ENCODE assay signal across 1 cellular context in genomic region chr3:56782215-56782614, GRCh38.
TF ChIP-seq lines count a peak whose summit lies in the region.

No MANE protein-coding gene starts in this region.

TF ChIP-seq in HepG2, 621 proteins besides CTCF, POLR2A, EP300 and RAD21 (continued from another document and continues in another):
- no peak for TF ChIP-seq RFX1 (IDR thresholded peaks at IDR 0.05)
- TF ChIP-seq, protein P1, sequence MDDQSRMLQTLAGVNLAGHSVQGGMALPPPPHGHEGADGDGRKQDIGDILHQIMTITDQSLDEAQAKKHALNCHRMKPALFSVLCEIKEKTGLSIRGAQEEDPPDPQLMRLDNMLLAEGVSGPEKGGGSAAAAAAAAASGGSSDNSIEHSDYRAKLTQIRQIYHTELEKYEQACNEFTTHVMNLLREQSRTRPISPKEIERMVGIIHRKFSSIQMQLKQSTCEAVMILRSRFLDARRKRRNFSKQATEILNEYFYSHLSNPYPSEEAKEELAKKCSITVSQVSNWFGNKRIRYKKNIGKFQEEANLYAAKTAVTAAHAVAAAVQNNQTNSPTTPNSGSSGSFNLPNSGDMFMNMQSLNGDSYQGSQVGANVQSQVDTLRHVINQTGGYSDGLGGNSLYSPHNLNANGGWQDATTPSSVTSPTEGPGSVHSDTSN (CRISPR knock-in tag; IDR thresholded peaks at IDR 0.05; ENCODE audit: borderline replicate concordance) = no peak
- TF ChIP-seq DBP (CRISPR knock-in tag; IDR thresholded peaks at IDR 0.05; ENCODE audit: not compliant biosample characterization) = no peak
- no peak for TF ChIP-seq MIER2 (CRISPR knock-in tag; IDR thresholded peaks at IDR 0.05)
- no peak for TF ChIP-seq STAG1 (CRISPR knock-in tag; IDR thresholded peaks at IDR 0.05)
- no peak for TF ChIP-seq KMT2A (CRISPR knock-in tag; IDR thresholded peaks at IDR 0.05)
- TF ChIP-seq ZNF10 (CRISPR knock-in tag; IDR thresholded peaks at IDR 0.05; ENCODE audit: borderline replicate concordance, low read depth) = no peak
- no peak for TF ChIP-seq SP2 (CRISPR knock-in tag; IDR thresholded peaks at IDR 0.05)
- TF ChIP-seq, protein P2, sequence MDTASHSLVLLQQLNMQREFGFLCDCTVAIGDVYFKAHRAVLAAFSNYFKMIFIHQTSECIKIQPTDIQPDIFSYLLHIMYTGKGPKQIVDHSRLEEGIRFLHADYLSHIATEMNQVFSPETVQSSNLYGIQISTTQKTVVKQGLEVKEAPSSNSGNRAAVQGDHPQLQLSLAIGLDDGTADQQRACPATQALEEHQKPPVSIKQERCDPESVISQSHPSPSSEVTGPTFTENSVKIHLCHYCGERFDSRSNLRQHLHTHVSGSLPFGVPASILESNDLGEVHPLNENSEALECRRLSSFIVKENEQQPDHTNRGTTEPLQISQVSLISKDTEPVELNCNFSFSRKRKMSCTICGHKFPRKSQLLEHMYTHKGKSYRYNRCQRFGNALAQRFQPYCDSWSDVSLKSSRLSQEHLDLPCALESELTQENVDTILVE (CRISPR knock-in tag; IDR thresholded peaks at IDR 0.05) = 0 out of 2 replicates have a peak, but pooled peaks have one; percentile 47
- TF ChIP-seq RBFOX2 (IDR thresholded peaks at IDR 0.05; ENCODE audit: low read depth, low read length) = no peak
- TF ChIP-seq ZNF580 (CRISPR knock-in tag; IDR thresholded peaks at IDR 0.05; ENCODE audit: borderline replicate concordance, low read depth) = peak; percentile 45; the same call in 1 of the 2 replicates
- TF ChIP-seq, protein P3, sequence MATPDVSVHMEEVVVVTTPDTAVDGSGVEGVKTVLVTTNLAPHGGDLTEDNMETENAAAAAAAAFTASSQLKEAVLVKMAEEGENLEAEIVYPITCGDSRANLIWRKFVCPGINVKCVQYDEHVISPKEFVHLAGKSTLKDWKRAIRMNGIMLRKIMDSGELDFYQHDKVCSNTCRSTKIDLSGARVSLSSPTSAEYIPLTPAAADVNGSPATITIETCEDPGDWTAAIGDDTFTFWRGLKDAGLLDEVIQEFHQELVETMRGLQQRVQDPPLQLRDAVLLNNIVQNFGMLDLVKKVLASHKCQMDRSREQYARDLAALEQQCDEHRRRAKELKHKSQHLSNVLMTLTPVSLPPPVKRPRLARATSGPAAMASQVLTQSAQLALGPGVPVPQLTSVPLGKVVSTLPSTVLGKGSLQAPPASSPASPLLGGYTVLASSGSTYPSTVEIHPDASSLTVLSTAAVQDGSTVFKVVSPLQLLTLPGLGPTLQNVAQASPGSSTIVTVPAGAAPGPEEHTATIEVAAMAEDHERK (CRISPR knock-in tag; IDR thresholded peaks at IDR 0.05; ENCODE audit: low read depth) = 0 out of 2 replicates have a peak, but pooled peaks have one; percentile 20
- TF ChIP-seq ZNF629 (CRISPR knock-in tag; conservative IDR thresholded peaks at IDR 0.05) = no peak
- TF ChIP-seq RAD51 (IDR thresholded peaks at IDR 0.05; ENCODE audit: borderline replicate concordance) = no peak
- no peak for TF ChIP-seq ZNF501 (CRISPR knock-in tag; IDR thresholded peaks at IDR 0.05)
- TF ChIP-seq, protein P4, sequence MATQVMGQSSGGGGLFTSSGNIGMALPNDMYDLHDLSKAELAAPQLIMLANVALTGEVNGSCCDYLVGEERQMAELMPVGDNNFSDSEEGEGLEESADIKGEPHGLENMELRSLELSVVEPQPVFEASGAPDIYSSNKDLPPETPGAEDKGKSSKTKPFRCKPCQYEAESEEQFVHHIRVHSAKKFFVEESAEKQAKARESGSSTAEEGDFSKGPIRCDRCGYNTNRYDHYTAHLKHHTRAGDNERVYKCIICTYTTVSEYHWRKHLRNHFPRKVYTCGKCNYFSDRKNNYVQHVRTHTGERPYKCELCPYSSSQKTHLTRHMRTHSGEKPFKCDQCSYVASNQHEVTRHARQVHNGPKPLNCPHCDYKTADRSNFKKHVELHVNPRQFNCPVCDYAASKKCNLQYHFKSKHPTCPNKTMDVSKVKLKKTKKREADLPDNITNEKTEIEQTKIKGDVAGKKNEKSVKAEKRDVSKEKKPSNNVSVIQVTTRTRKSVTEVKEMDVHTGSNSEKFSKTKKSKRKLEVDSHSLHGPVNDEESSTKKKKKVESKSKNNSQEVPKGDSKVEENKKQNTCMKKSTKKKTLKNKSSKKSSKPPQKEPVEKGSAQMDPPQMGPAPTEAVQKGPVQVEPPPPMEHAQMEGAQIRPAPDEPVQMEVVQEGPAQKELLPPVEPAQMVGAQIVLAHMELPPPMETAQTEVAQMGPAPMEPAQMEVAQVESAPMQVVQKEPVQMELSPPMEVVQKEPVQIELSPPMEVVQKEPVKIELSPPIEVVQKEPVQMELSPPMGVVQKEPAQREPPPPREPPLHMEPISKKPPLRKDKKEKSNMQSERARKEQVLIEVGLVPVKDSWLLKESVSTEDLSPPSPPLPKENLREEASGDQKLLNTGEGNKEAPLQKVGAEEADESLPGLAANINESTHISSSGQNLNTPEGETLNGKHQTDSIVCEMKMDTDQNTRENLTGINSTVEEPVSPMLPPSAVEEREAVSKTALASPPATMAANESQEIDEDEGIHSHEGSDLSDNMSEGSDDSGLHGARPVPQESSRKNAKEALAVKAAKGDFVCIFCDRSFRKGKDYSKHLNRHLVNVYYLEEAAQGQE (IDR thresholded peaks at IDR 0.05; ENCODE audit: borderline replicate concordance in 1 of 2, low read depth in 1 of 2, low read length in 2 of 2) = no peak
- no peak for TF ChIP-seq ZNF446 (CRISPR knock-in tag; IDR thresholded peaks at IDR 0.05)
- no peak for TF ChIP-seq ZNF879 (CRISPR knock-in tag; IDR thresholded peaks at IDR 0.05)
- peak; percentile 53; the same call in 1 of the 2 replicates for TF ChIP-seq HDAC1 (CRISPR knock-in tag; IDR thresholded peaks at IDR 0.05)
- no peak for TF ChIP-seq ZZZ3 (CRISPR knock-in tag; IDR thresholded peaks at IDR 0.05; ENCODE audit: borderline replicate concordance)
- TF ChIP-seq ZNF616 (CRISPR knock-in tag; IDR thresholded peaks at IDR 0.05; ENCODE audit: low read depth) = no peak
- no peak for TF ChIP-seq ZNF598 (CRISPR knock-in tag; IDR thresholded peaks at IDR 0.05; ENCODE audit: borderline replicate concordance)
- TF ChIP-seq CBX1 (IDR thresholded peaks at IDR 0.05; ENCODE audit: low read depth) = no peak
- TF ChIP-seq ZNF768 (CRISPR knock-in tag; IDR thresholded peaks at IDR 0.05) = no peak
- TF ChIP-seq, protein P5, sequence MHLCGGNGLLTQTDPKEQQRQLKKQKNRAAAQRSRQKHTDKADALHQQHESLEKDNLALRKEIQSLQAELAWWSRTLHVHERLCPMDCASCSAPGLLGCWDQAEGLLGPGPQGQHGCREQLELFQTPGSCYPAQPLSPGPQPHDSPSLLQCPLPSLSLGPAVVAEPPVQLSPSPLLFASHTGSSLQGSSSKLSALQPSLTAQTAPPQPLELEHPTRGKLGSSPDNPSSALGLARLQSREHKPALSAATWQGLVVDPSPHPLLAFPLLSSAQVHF (CRISPR knock-in tag; IDR thresholded peaks at IDR 0.05) = no peak
- TF ChIP-seq RBM22 (optimal IDR thresholded peaks at IDR 0.05; ENCODE audit: low read length) = no peak
- no peak; the same call in 1 of the 2 replicates for TF ChIP-seq TFDP1 (CRISPR knock-in tag; IDR thresholded peaks at IDR 0.05; ENCODE audit: borderline replicate concordance)
- TF ChIP-seq ZNF646 (CRISPR knock-in tag; IDR thresholded peaks at IDR 0.05) = no peak
- no peak for TF ChIP-seq CERS6 (CRISPR knock-in tag; IDR thresholded peaks at IDR 0.05)
- TF ChIP-seq MTA1 (CRISPR knock-in tag; IDR thresholded peaks at IDR 0.05; ENCODE audit: borderline replicate concordance) = no peak
- no peak for TF ChIP-seq GPBP1L1 (CRISPR knock-in tag; IDR thresholded peaks at IDR 0.05)
- no peak for TF ChIP-seq NONO (IDR thresholded peaks at IDR 0.05)
- TF ChIP-seq NONO (CRISPR knock-in tag; conservative IDR thresholded peaks at IDR 0.05) = no peak
